In genomic region chr6:50849781-50850180, GRCh38 we compare ENCODE assay signal across 11 cellular contexts. TPM values are rescaled to one million over a fixed set of nuclear protein-coding genes. Genes with fewer than 3 reads are reported as not detected.
A peak's percentile ranks its signal among the peaks of the same experiment; 100 is the strongest.
DNase-seq lines count a peak whose midpoint lies in the region; ATAC-seq and TF ChIP-seq lines count a peak whose summit lies in the region.
"Had no signal": no experiment of that assay in that cellular context is flagged by ENCODE, and none has a peak within 500 bp of the region (broad histone marks: within the 10 kb centered on the region; RNA-seq: fewer than 3 reads in every experiment).

No MANE protein-coding gene starts in this region.

- H2BK12ac ChIP-seq in trophoblast cell (ENCODE audit: low read length): no peak overlapping the region

- peak overlapping the region; percentile 10 for H4K8ac ChIP-seq in trophoblast cell (ENCODE audit: low read depth, low read length)

- no CpG with 5 or more reads among the region's 22 CpGs for WGBS in trophoblast cell (ENCODE audit: extremely low coverage, insufficient coverage, insufficient read length)
- 0 to 2% (median 1%) methylated on average over 22 of the region's 22 CpGs for WGBS in ovary, 3 donors

- H2AK5ac ChIP-seq in trophoblast cell (ENCODE audit: low read length): no peak overlapping the region

- H4K12ac ChIP-seq in trophoblast cell (ENCODE audit: low read depth, low read length): no peak overlapping the region

- no peak for TF ChIP-seq POLR2A in ovary (IDR thresholded peaks at IDR 0.05)

- peak overlapping the region; percentile 89 for H3K4me2 ChIP-seq in trophoblast cell (ENCODE audit: low read length)

- no peak overlapping the region for H3K4me3 ChIP-seq in trophoblast cell (ENCODE audit: low read depth, low read length)
- no peak overlapping the region for H3K4me3 ChIP-seq in ovary
- H3K4me3 ChIP-seq: adrenal gland had no signal

- H2AFZ ChIP-seq in trophoblast cell (ENCODE audit: insufficient read depth, low read length, poor library complexity): peak overlapping the region; percentile 48

- peaks cover 11% of the 10 kb centered on the region for H3K79me1 ChIP-seq in trophoblast cell (ENCODE audit: low read length)

- ATAC-seq in HG03139 (IDR thresholded peaks at IDR 0.05; ENCODE audit: unreplicated experiment): no peak
- ATAC-seq in HG03520 (IDR thresholded peaks at IDR 0.05; ENCODE audit: unreplicated experiment): no peak

- no peak overlapping the region for H3K14ac ChIP-seq in trophoblast cell (ENCODE audit: low read length)

- H2BK5ac ChIP-seq in trophoblast cell (ENCODE audit: low read depth, low read length, poor library complexity): no peak overlapping the region

- no peak overlapping the region for H2BK120ac ChIP-seq in trophoblast cell (ENCODE audit: insufficient read depth, low read length, poor library complexity)

- no peak for TF ChIP-seq CTCF in ovary (IDR thresholded peaks at IDR 0.05)

- no peak overlapping the region for H3K23ac ChIP-seq in trophoblast cell (ENCODE audit: low read length)

- no peak for TF ChIP-seq EP300 in ovary (IDR thresholded peaks at IDR 0.05)

- H3K4ac ChIP-seq in trophoblast cell (ENCODE audit: low read depth, low read length): no peak overlapping the region

- no peak overlapping the region for H4K91ac ChIP-seq in trophoblast cell (ENCODE audit: low read depth, low read length)

- no peaks in the 10 kb centered on the region for H3K9me3 ChIP-seq in trophoblast cell (ENCODE audit: insufficient read depth, low read depth, low read length)
- H3K9me3 ChIP-seq in ovary: peaks cover 0 to 3% of the 10 kb centered on the region in 2 donors
- H3K9me3 ChIP-seq: adrenal gland had no signal

- DNase-seq in Daoy (ENCODE audit: low read depth): peak; percentile 23
- DNase-seq in NCI-H748 treated with DMSO at 0.1 percent for 48 hours (lab: John Stamatoyannopoulos, UW): peak; percentile 27
- peak; percentile 22 for DNase-seq in fibroblast of gingiva (ENCODE audit: low read depth)
- no peak for DNase-seq in trophoblast cell
- DNase-seq in ovary: no peak
- DNase-seq in hippocampal formation (lab: John Stamatoyannopoulos, UW): no peak
- DNase-seq: RPMI8226 had no signal

- H3K79me2 ChIP-seq in trophoblast cell (ENCODE audit: control insufficient read depth, insufficient read depth, low read length, poor library complexity): no peaks in the 10 kb centered on the region

- H3K36me3 ChIP-seq in trophoblast cell (ENCODE audit: control insufficient read depth in 1 of 2, insufficient read depth in 2 of 2, low read length in 2 of 2) (no peaks in the 10 kb centered on the region), ovary (no peaks in the 10 kb centered on the region)
- H3K36me3 ChIP-seq: adrenal gland had no signal

- H3K27me3 ChIP-seq in trophoblast cell (ENCODE audit: insufficient read depth, low read length): peaks cover 13% of the 10 kb centered on the region
- H3K27me3 ChIP-seq in ovary: no peaks in the 10 kb centered on the region

- intact Hi-C loops in ovary (cut with DNase I): no loop called here

- H3K18ac ChIP-seq in trophoblast cell (ENCODE audit: low read length): no peak overlapping the region

- H3K4me1 ChIP-seq in trophoblast cell (ENCODE audit: control insufficient read depth in 1 of 2, insufficient read depth in 2 of 2, low read length in 2 of 2) (peaks cover 15 to 25% of the 10 kb centered on the region in 2 experiments), ovary (ENCODE audit: insufficient read depth) (no peaks in the 10 kb centered on the region)
- H3K4me1 ChIP-seq: adrenal gland had no signal

- H3K27ac ChIP-seq in trophoblast cell (ENCODE audit: low read depth, low read length): no peak overlapping the region
- H3K27ac ChIP-seq in ovary: no peak overlapping the region

- peak overlapping the region; percentile 1 for H3K9ac ChIP-seq in trophoblast cell (ENCODE audit: low read length)

RNA-seq across cellular contexts. Expression of gene TFAP2B, which starts 31.1 kb away (rescaled TPM):
- not detected in 2 replicates for total RNA-seq in Daoy (2014; rRNA removed; shearing (Covaris generic))
- polyA plus RNA-seq in trophoblast cell (2013): 2.0 and 2.3 TPM in 2 replicates
- total RNA-seq in ovary: not detected
- not detected for polyA plus RNA-seq in ovary
- total RNA-seq: G401 had no signal

Comparison
In these comparisons a context has a peak if more than half of its experiments do, and no peak if none do; other contexts are left out.
1. DNase-seq: peak in Daoy (single experiment), NCI-H748 treated with DMSO at 0.1 percent for 48 hours (single experiment) and fibroblast of gingiva (single experiment); none in trophoblast cell (0 of 2), ovary (0 of 5) and hippocampal formation (0 of 2).